Comparison of ENCODE assay signal across 1 cellular context in genomic region chr6:3380344-3381232, GRCh38.
TF ChIP-seq lines count a peak whose summit lies in the region.

No MANE protein-coding gene starts in this region.

TF ChIP-seq in HepG2, 621 proteins besides CTCF, POLR2A, EP300 and RAD21 (continued from another document and continues in another):
- peak; percentile 92 for TF ChIP-seq ZNF362 (CRISPR knock-in tag; IDR thresholded peaks at IDR 0.05; ENCODE audit: borderline replicate concordance)
- no peak for TF ChIP-seq ZNF572 (CRISPR knock-in tag; IDR thresholded peaks at IDR 0.05)
- peak; percentile 85 for TF ChIP-seq BCL6 (CRISPR knock-in tag; IDR thresholded peaks at IDR 0.05)
- TF ChIP-seq SYNCRIP (IDR thresholded peaks at IDR 0.05; ENCODE audit: insufficient read depth, low read depth, low read length): no peak
- peak; percentile 60; the same call in 1 of the 2 replicates for TF ChIP-seq ZNF431 (CRISPR knock-in tag; IDR thresholded peaks at IDR 0.05; ENCODE audit: borderline replicate concordance, low read depth)
- TF ChIP-seq KMT2B (CRISPR knock-in tag; IDR thresholded peaks at IDR 0.05): no peak
- TF ChIP-seq, protein P1, sequence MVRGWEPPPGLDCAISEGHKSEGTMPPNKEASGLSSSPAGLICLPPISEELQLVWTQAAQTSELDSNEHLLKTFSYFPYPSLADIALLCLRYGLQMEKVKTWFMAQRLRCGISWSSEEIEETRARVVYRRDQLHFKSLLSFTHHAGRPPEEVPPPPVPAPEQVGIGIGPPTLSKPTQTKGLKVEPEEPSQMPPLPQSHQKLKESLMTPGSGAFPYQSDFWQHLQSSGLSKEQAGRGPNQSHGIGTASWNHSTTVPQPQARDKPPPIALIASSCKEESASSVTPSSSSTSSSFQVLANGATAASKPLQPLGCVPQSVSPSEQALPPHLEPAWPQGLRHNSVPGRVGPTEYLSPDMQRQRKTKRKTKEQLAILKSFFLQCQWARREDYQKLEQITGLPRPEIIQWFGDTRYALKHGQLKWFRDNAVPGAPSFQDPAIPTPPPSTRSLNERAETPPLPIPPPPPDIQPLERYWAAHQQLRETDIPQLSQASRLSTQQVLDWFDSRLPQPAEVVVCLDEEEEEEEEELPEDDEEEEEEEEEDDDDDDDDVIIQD (CRISPR knock-in tag; IDR thresholded peaks at IDR 0.05; ENCODE audit: low read depth): peak; percentile 50
- no peak for TF ChIP-seq PHF20 (CRISPR knock-in tag; IDR thresholded peaks at IDR 0.05)
- TF ChIP-seq, protein P2, sequence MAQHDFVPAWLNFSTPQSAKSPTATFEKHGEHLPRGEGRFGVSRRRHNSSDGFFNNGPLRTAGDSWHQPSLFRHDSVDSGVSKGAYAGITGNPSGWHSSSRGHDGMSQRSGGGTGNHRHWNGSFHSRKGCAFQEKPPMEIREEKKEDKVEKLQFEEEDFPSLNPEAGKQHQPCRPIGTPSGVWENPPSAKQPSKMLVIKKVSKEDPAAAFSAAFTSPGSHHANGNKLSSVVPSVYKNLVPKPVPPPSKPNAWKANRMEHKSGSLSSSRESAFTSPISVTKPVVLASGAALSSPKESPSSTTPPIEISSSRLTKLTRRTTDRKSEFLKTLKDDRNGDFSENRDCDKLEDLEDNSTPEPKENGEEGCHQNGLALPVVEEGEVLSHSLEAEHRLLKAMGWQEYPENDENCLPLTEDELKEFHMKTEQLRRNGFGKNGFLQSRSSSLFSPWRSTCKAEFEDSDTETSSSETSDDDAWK (CRISPR knock-in tag; IDR thresholded peaks at IDR 0.05): no peak
- TF ChIP-seq, protein P3, sequence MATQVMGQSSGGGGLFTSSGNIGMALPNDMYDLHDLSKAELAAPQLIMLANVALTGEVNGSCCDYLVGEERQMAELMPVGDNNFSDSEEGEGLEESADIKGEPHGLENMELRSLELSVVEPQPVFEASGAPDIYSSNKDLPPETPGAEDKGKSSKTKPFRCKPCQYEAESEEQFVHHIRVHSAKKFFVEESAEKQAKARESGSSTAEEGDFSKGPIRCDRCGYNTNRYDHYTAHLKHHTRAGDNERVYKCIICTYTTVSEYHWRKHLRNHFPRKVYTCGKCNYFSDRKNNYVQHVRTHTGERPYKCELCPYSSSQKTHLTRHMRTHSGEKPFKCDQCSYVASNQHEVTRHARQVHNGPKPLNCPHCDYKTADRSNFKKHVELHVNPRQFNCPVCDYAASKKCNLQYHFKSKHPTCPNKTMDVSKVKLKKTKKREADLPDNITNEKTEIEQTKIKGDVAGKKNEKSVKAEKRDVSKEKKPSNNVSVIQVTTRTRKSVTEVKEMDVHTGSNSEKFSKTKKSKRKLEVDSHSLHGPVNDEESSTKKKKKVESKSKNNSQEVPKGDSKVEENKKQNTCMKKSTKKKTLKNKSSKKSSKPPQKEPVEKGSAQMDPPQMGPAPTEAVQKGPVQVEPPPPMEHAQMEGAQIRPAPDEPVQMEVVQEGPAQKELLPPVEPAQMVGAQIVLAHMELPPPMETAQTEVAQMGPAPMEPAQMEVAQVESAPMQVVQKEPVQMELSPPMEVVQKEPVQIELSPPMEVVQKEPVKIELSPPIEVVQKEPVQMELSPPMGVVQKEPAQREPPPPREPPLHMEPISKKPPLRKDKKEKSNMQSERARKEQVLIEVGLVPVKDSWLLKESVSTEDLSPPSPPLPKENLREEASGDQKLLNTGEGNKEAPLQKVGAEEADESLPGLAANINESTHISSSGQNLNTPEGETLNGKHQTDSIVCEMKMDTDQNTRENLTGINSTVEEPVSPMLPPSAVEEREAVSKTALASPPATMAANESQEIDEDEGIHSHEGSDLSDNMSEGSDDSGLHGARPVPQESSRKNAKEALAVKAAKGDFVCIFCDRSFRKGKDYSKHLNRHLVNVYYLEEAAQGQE (IDR thresholded peaks at IDR 0.05; ENCODE audit: borderline replicate concordance in 1 of 2, low read depth in 1 of 2, low read length in 2 of 2): peak in 1 of 2 experiments; percentile 47; a peak in 1 of 4 replicates
- peak; percentile 59; the same call in 1 of the 2 replicates for TF ChIP-seq SOX13 (IDR thresholded peaks at IDR 0.05)
- TF ChIP-seq SOX13 (CRISPR knock-in tag; conservative IDR thresholded peaks at IDR 0.05 in 1 of 2, IDR thresholded peaks at IDR 0.05 in 1 of 2): peak in 1 of 2 experiments; percentile 86; a peak in 2 of 4 replicates
- 0 out of 2 replicates have a peak, but pooled peaks have one; percentile 45 for TF ChIP-seq ZMYM3 (CRISPR knock-in tag; IDR thresholded peaks at IDR 0.05)
- TF ChIP-seq ZBTB8A (CRISPR knock-in tag; IDR thresholded peaks at IDR 0.05; ENCODE audit: borderline replicate concordance, low read depth): no peak
- no peak for TF ChIP-seq BRF2 (CRISPR knock-in tag; IDR thresholded peaks at IDR 0.05)
- TF ChIP-seq, protein P4, sequence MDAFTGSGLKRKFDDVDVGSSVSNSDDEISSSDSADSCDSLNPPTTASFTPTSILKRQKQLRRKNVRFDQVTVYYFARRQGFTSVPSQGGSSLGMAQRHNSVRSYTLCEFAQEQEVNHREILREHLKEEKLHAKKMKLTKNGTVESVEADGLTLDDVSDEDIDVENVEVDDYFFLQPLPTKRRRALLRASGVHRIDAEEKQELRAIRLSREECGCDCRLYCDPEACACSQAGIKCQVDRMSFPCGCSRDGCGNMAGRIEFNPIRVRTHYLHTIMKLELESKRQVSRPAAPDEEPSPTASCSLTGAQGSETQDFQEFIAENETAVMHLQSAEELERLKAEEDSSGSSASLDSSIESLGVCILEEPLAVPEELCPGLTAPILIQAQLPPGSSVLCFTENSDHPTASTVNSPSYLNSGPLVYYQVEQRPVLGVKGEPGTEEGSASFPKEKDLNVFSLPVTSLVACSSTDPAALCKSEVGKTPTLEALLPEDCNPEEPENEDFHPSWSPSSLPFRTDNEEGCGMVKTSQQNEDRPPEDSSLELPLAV (CRISPR knock-in tag; conservative IDR thresholded peaks at IDR 0.05; ENCODE audit: low read depth): no peak
- peak; percentile 69; the same call in 1 of the 2 replicates for TF ChIP-seq TAF1 (CRISPR knock-in tag; IDR thresholded peaks at IDR 0.05)
- TF ChIP-seq SATB2 (CRISPR knock-in tag; IDR thresholded peaks at IDR 0.05): no peak
- no peak for TF ChIP-seq ATF5 (CRISPR knock-in tag; IDR thresholded peaks at IDR 0.05; ENCODE audit: low read depth)
- no peak for TF ChIP-seq ZSCAN31 (CRISPR knock-in tag; IDR thresholded peaks at IDR 0.05; ENCODE audit: low read depth)
- no peak for TF ChIP-seq ZNF260 (CRISPR knock-in tag; IDR thresholded peaks at IDR 0.05; ENCODE audit: borderline replicate concordance, low read depth)
- no peak for TF ChIP-seq RFXANK (CRISPR knock-in tag; IDR thresholded peaks at IDR 0.05)
- TF ChIP-seq RFX5 (IDR thresholded peaks at IDR 0.05; ENCODE audit: low read depth, low read length): no peak
- TF ChIP-seq YY1 (IDR thresholded peaks at IDR 0.05; ENCODE audit: insufficient read depth, insufficient replicate concordance, low read depth, low read length): peak; percentile 73
- TF ChIP-seq, protein P5, sequence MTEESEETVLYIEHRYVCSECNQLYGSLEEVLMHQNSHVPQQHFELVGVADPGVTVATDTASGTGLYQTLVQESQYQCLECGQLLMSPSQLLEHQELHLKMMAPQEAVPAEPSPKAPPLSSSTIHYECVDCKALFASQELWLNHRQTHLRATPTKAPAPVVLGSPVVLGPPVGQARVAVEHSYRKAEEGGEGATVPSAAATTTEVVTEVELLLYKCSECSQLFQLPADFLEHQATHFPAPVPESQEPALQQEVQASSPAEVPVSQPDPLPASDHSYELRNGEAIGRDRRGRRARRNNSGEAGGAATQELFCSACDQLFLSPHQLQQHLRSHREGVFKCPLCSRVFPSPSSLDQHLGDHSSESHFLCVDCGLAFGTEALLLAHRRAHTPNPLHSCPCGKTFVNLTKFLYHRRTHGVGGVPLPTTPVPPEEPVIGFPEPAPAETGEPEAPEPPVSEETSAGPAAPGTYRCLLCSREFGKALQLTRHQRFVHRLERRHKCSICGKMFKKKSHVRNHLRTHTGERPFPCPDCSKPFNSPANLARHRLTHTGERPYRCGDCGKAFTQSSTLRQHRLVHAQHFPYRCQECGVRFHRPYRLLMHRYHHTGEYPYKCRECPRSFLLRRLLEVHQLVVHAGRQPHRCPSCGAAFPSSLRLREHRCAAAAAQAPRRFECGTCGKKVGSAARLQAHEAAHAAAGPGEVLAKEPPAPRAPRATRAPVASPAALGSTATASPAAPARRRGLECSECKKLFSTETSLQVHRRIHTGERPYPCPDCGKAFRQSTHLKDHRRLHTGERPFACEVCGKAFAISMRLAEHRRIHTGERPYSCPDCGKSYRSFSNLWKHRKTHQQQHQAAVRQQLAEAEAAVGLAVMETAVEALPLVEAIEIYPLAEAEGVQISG (CRISPR knock-in tag; IDR thresholded peaks at IDR 0.05): peak; percentile 87
- TF ChIP-seq ZNF703 (CRISPR knock-in tag; IDR thresholded peaks at IDR 0.05; ENCODE audit: borderline replicate concordance): no peak
- TF ChIP-seq SIN3A (IDR thresholded peaks at IDR 0.05; ENCODE audit: borderline replicate concordance, low read depth, low read length): 0 out of 2 replicates have a peak, but pooled peaks have one; percentile 30
- TF ChIP-seq ZNF546 (CRISPR knock-in tag; conservative IDR thresholded peaks at IDR 0.05): no peak; the same call in 1 of the 2 replicates
- 0 out of 2 replicates have a peak, but pooled peaks have one; percentile 1 for TF ChIP-seq MAFF (IDR thresholded peaks at IDR 0.05; ENCODE audit: low read depth, low read length)
- TF ChIP-seq SNAPC4 (CRISPR knock-in tag; IDR thresholded peaks at IDR 0.05): peak; percentile 40; the same call in 1 of the 2 replicates
- TF ChIP-seq ZFY (CRISPR knock-in tag; IDR thresholded peaks at IDR 0.05): peak; percentile 82
- TF ChIP-seq EZH2 (conservative IDR thresholded peaks at IDR 0.05; ENCODE audit: low read depth, low read length): no peak
- TF ChIP-seq ZNF354B (CRISPR knock-in tag; IDR thresholded peaks at IDR 0.05): peak; percentile 80; the same call in 1 of the 2 replicates
- no peak for TF ChIP-seq KLF12 (CRISPR knock-in tag; IDR thresholded peaks at IDR 0.05; ENCODE audit: borderline replicate concordance)
- no peak; the same call in 1 of the 2 replicates for TF ChIP-seq MAF1 (CRISPR knock-in tag; IDR thresholded peaks at IDR 0.05; ENCODE audit: borderline replicate concordance)
